ENCODE assay signal across 17 cellular contexts in the genomic region with DNA sequence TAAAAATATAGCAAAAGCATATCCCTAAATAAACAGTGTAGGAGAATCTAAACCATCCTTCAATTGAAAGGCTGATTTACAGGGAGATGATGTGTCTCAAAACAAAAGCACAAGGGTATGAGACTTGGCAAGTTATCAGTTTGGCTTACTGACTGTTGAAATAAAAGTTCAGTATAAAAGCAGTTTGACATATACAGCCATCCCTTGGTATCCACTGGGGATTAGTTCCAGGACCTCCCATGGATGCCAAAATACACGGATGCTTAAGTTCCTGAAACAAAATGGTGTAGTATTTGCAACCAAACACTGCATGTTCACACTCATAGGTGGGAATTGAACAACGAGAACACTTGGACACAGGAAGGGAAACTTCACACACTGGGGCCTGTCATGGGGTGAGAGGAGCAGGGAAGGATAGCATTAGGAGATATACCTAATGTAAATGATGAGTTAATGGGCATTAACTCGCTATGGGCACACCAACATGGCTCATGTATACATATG.
"Had no signal": no experiment of that assay in that cellular context is flagged by ENCODE, and none has a peak within 500 bp of the region (broad histone marks: within the 10 kb centered on the region; RNA-seq: fewer than 3 reads in every experiment).

No MANE protein-coding gene starts in this region.

- DNase-seq: colonic mucosa; effector CD4-positive, alpha-beta T cell; endodermal cell; erythroblast; heart left ventricle; kidney glomerular epithelial cell; mesendoderm; naive thymus-derived CD4-positive, alpha-beta T cell; nephron progenitor cell; nucleus accumbens; ovary; stimulated activated CD4-positive, alpha-beta T cell treated with anti-CD3 and anti-CD28 coated beads, Interleukin-2, amount 100 ng/mL, for 48 hours; stimulated activated naive CD4-positive, alpha-beta T cell treated with Interleukin-2 at 50 U/mL for 16 hours; tibial artery; upper lobe of left lung; uterus had no signal

- H3K4me1 ChIP-seq: colonic mucosa, upper lobe of left lung, uterus had no signal

- H3K27me3 ChIP-seq: colonic mucosa, heart left ventricle, ovary, tibial artery, upper lobe of left lung, uterus had no signal

- H3K27ac ChIP-seq: colonic mucosa, heart left ventricle, ovary, tibial artery, upper lobe of left lung, uterus had no signal

- ATAC-seq: heart left ventricle; naive thymus-derived CD4-positive, alpha-beta T cell had no signal

- H3K9me3 ChIP-seq: colonic mucosa, heart left ventricle, ovary, tibial artery, upper lobe of left lung, uterus had no signal

- H3K4me3 ChIP-seq: colonic mucosa, heart left ventricle, ovary, smooth muscle cell, tibial artery, upper lobe of left lung, uterus had no signal

- H3K36me3 ChIP-seq: colonic mucosa, heart left ventricle, ovary, tibial artery, upper lobe of left lung, uterus had no signal
